In genomic region chr7:28408974-28409715, GRCh38 we compare ENCODE assay signal across 9 cellular contexts. TPM values are rescaled to one million over a fixed set of nuclear protein-coding genes. Genes with fewer than 3 reads are reported as not detected.
DNase-seq lines count a peak whose midpoint lies in the region; ATAC-seq and TF ChIP-seq lines count a peak whose summit lies in the region.
"Had no signal": no experiment of that assay in that cellular context is flagged by ENCODE, and none has a peak within 500 bp of the region (broad histone marks: within the 10 kb centered on the region; RNA-seq: fewer than 3 reads in every experiment).

No MANE protein-coding gene starts in this region.

- ATAC-seq in HG03378 (IDR thresholded peaks at IDR 0.05; ENCODE audit: unreplicated experiment): no peak

- peaks cover 90% of the 10 kb centered on the region for H3K27me3 Mint-ChIP-seq in activated T-cell treated with anti-CD3 and anti-CD28 coated beads, Interleukin-2, amount 50 U/mL, for 24 hours

- peaks cover 0 to 62% (median 5%) of the 10 kb centered on the region in 4 donors for H3K27me3 ChIP-seq in esophagus squamous epithelium
- peaks cover 65% of the 10 kb centered on the region for H3K27me3 ChIP-seq in mucosa of stomach (ENCODE audit: control insufficient read depth, insufficient read depth, low read length)

- 0 to 5% methylated on average over 7 to 16 of the region's 51 CpGs for WGBS in esophagus squamous epithelium, 2 donors

- H3K36me3 Mint-ChIP-seq in activated T-cell treated with anti-CD3 and anti-CD28 coated beads, Interleukin-2, amount 50 U/mL, for 24 hours (ENCODE audit: low read depth): no peaks in the 10 kb centered on the region

- H3K4me1 ChIP-seq in esophagus squamous epithelium (peaks cover 31 to 80% (median 38%) of the 10 kb centered on the region in 3 donors), mucosa of stomach (ENCODE audit: control insufficient read depth, insufficient read depth, low read length) (peaks cover 4% of the 10 kb centered on the region)

- intact Hi-C loops in esophagus squamous epithelium (cut with DNase I): no loop called here

- H3K9me3 Mint-ChIP-seq in activated T-cell treated with anti-CD3 and anti-CD28 coated beads, Interleukin-2, amount 50 U/mL, for 24 hours: no peaks in the 10 kb centered on the region

- H3K4me3 ChIP-seq in esophagus squamous epithelium: peak overlapping the region; percentile 23 to 81 (median 57)
- no peak overlapping the region for H3K4me3 ChIP-seq in mucosa of stomach (ENCODE audit: low read length)

- peak overlapping the region; percentile 72 to 88 (median 84) for H3K27ac ChIP-seq in esophagus squamous epithelium

- peak in 2 of 4 donors; percentile 60 to 74 for TF ChIP-seq POLR2A in esophagus squamous epithelium (IDR thresholded peaks at IDR 0.05)

- peak overlapping the region; percentile 80 for H3K4me3 Mint-ChIP-seq in activated T-cell treated with anti-CD3 and anti-CD28 coated beads, Interleukin-2, amount 50 U/mL, for 24 hours

- peak overlapping the region; percentile 87 for H3K27ac Mint-ChIP-seq in activated T-cell treated with anti-CD3 and anti-CD28 coated beads, Interleukin-2, amount 50 U/mL, for 24 hours

- H3K36me3 ChIP-seq in esophagus squamous epithelium (no peaks in the 10 kb centered on the region), mucosa of stomach (ENCODE audit: control insufficient read depth, insufficient read depth, low read length) (no peaks in the 10 kb centered on the region)

- H3K4me1 Mint-ChIP-seq in activated T-cell treated with anti-CD3 and anti-CD28 coated beads, Interleukin-2, amount 50 U/mL, for 24 hours (ENCODE audit: low read depth): peaks cover 48% of the 10 kb centered on the region

- H3K9me3 ChIP-seq in esophagus squamous epithelium: no peaks in the 10 kb centered on the region
- no peaks in the 10 kb centered on the region for H3K9me3 ChIP-seq in mucosa of stomach (ENCODE audit: control insufficient read depth, low read length)

- H3K9ac ChIP-seq in mucosa of stomach (ENCODE audit: low read length): peak overlapping the region; percentile 44

- TF ChIP-seq CTCF in esophagus squamous epithelium (IDR thresholded peaks at IDR 0.05): no peak

- peak; percentile 98 for DNase-seq in DMS 273 (lab: John Stamatoyannopoulos, UW; ENCODE audit: unreplicated experiment)
- DNase-seq in HK-2 (ENCODE audit: unreplicated experiment): peak; percentile 96
- DNase-seq in NOMO-1 treated with DMSO at 0.1 percent for 48 hours (lab: John Stamatoyannopoulos, UW; ENCODE audit: unreplicated experiment): peak; percentile 72
- peak; percentile 75 for DNase-seq in activated T-cell treated with anti-CD3 and anti-CD28 coated beads, Interleukin-2, amount 50 U/mL, for 24 hours
- peak; percentile 39 for DNase-seq in esophagus squamous epithelium (lab: John Stamatoyannopoulos, UW)
- peak; percentile 43 to 68 for DNase-seq in stimulated activated CD8-positive, alpha-beta memory T cell treated with anti-CD3 and anti-CD28 coated beads, Interleukin-4, amount 100 ng/mL, for 4 hours (ENCODE audit: low read depth in 2 of 2, low spot score in 1 of 2)

RNA-seq across cellular contexts. Expression of gene CREB5, which starts 3.2 kb away (rescaled TPM):
- total RNA-seq in esophagus squamous epithelium: 1 to 10 TPM in 3 of 4 donors, under 1 TPM in 1; 0.30 to 5.0 (median 2.2) TPM
- total RNA-seq: T-helper 1 cell treated with Interleukin-12 subunit alpha and Interleukin-12 subunit beta and Interleukin-4 antibody, amounts not matched to agents 30 ng/mL and 1 ng/mL, for 36 hours had no signal

Comparison
In these comparisons a context has a peak if more than half of its experiments do, and no peak if none do; other contexts are left out.
1. DNase-seq: peak in every context shown above with its lines; median percentile 98 in DMS 273; 96 in HK-2; 75 in activated T-cell treated with anti-CD3 and anti-CD28 coated beads, Interleukin-2, amount 50 U/mL, for 24 hours; 72 in NOMO-1 treated with DMSO at 0.1 percent for 48 hours; 56 in stimulated activated CD8-positive, alpha-beta memory T cell treated with anti-CD3 and anti-CD28 coated beads, Interleukin-4, amount 100 ng/mL, for 4 hours; 39 in esophagus squamous epithelium.